Comparison of ENCODE assay signal across 1 cellular context in genomic region chr19:30710721-30711120, GRCh38.
TF ChIP-seq lines count a peak whose summit lies in the region.

No MANE protein-coding gene starts in this region.

TF ChIP-seq in GM23338, 12 proteins besides CTCF, POLR2A, EP300 and RAD21 (continued from another document):
- TF ChIP-seq CREB1 (CRISPR knock-in tag; IDR thresholded peaks at IDR 0.05; ENCODE audit: low read depth) = no peak
- TF ChIP-seq POLR2AphosphoS5 (IDR thresholded peaks at IDR 0.05; ENCODE audit: low read depth) = no peak
- no peak for TF ChIP-seq ZNF114 (CRISPR knock-in tag; IDR thresholded peaks at IDR 0.05)
- TF ChIP-seq EZH2phosphoT487 (IDR thresholded peaks at IDR 0.05; ENCODE audit: unreplicated experiment) = no peak
- no peak for TF ChIP-seq EZH2 (IDR thresholded peaks at IDR 0.05; ENCODE audit: low read depth, unreplicated experiment)
- no peak for TF ChIP-seq STAT1 (IDR thresholded peaks at IDR 0.05; ENCODE audit: unreplicated experiment)
- TF ChIP-seq, protein P1, sequence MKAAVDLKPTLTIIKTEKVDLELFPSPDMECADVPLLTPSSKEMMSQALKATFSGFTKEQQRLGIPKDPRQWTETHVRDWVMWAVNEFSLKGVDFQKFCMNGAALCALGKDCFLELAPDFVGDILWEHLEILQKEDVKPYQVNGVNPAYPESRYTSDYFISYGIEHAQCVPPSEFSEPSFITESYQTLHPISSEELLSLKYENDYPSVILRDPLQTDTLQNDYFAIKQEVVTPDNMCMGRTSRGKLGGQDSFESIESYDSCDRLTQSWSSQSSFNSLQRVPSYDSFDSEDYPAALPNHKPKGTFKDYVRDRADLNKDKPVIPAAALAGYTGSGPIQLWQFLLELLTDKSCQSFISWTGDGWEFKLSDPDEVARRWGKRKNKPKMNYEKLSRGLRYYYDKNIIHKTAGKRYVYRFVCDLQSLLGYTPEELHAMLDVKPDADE (IDR thresholded peaks at IDR 0.05) = no peak
- TF ChIP-seq NANOG (IDR thresholded peaks at IDR 0.05; ENCODE audit: borderline replicate concordance) = no peak
- TF ChIP-seq, protein P2, sequence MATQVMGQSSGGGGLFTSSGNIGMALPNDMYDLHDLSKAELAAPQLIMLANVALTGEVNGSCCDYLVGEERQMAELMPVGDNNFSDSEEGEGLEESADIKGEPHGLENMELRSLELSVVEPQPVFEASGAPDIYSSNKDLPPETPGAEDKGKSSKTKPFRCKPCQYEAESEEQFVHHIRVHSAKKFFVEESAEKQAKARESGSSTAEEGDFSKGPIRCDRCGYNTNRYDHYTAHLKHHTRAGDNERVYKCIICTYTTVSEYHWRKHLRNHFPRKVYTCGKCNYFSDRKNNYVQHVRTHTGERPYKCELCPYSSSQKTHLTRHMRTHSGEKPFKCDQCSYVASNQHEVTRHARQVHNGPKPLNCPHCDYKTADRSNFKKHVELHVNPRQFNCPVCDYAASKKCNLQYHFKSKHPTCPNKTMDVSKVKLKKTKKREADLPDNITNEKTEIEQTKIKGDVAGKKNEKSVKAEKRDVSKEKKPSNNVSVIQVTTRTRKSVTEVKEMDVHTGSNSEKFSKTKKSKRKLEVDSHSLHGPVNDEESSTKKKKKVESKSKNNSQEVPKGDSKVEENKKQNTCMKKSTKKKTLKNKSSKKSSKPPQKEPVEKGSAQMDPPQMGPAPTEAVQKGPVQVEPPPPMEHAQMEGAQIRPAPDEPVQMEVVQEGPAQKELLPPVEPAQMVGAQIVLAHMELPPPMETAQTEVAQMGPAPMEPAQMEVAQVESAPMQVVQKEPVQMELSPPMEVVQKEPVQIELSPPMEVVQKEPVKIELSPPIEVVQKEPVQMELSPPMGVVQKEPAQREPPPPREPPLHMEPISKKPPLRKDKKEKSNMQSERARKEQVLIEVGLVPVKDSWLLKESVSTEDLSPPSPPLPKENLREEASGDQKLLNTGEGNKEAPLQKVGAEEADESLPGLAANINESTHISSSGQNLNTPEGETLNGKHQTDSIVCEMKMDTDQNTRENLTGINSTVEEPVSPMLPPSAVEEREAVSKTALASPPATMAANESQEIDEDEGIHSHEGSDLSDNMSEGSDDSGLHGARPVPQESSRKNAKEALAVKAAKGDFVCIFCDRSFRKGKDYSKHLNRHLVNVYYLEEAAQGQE (IDR thresholded peaks at IDR 0.05; ENCODE audit: unreplicated experiment) = no peak
TF ChIP-seq in GM23338: peak in this region for 0.
